Comparison of ENCODE assay signal across 16 cellular contexts in genomic region chr3:72299321-72299802, GRCh38.
DNase-seq lines count a peak whose midpoint lies in the region; ATAC-seq and TF ChIP-seq lines count a peak whose summit lies in the region.
"Had no signal": no experiment of that assay in that cellular context is flagged by ENCODE, and none has a peak within 500 bp of the region (broad histone marks: within the 10 kb centered on the region; RNA-seq: fewer than 3 reads in every experiment).

No MANE protein-coding gene starts in this region.

- no peaks in the 10 kb centered on the region for H3K4me1 Mint-ChIP-seq in activated CD8-positive, alpha-beta T cell treated with anti-CD3 and anti-CD28 coated beads for 36 hours (ENCODE audit: low read depth)
- H3K4me1 Mint-ChIP-seq: activated CD4-positive, alpha-beta T cell treated with anti-CD3 and anti-CD28 coated beads, Interleukin-2, amount 10 ng/mL, durations not matched to agents 24 days and 14 days had no signal

- H3K36me3 ChIP-seq in left ventricle myocardium inferior = no peaks in the 10 kb centered on the region
- H3K36me3 ChIP-seq: BLaER1 had no signal

- H3K27me3 ChIP-seq in left ventricle myocardium inferior (ENCODE audit: low read depth) = no peaks in the 10 kb centered on the region
- H3K27me3 ChIP-seq: BLaER1 had no signal

- H3K27ac ChIP-seq in C4-2B (peak overlapping the region; percentile 92), left ventricle myocardium inferior (replicated peaks) (peak overlapping the region; percentile 56)
- H3K27ac ChIP-seq: BLaER1, KMS-11, psoas muscle had no signal

- in situ Hi-C loops in astrocyte of the cerebellum (cut with HindIII; ENCODE audit: low sequenced_read_pairs) = no loop called here

- POLR2A ChIA-PET in activated CD8-positive, alpha-beta T cell treated with anti-CD3 and anti-CD28 coated beads for 36 hours (lab: Charles Lee) = interaction anchor here (0.7 kb wide), 1 partner anchor 20 kb away, joined by 3 read pairs; no protein-coding TSS in a partner anchor

- no peaks in the 10 kb centered on the region for H3K9me3 Mint-ChIP-seq in activated CD8-positive, alpha-beta T cell treated with anti-CD3 and anti-CD28 coated beads for 36 hours
- H3K9me3 Mint-ChIP-seq: activated T-helper 1 cell treated with anti-CD3 and anti-CD28 coated beads, Interleukin-12 subunit alpha, Interleukin-12 subunit beta, Interleukin-2, Interleukin-4 antibody, amounts not matched to agents 30 ng/mL and 10 ng/mL and 1 ng/mL, durations not matched to agents 14 hours and 24 hours and 36 hours had no signal

- ATAC-seq in activated CD8-positive, alpha-beta T cell treated with anti-CD3 and anti-CD28 coated beads for 36 hours = no peak
- ATAC-seq: stimulated activated naive B cell treated with anti-CD40 and anti-IgM and Interleukin-4, amounts not matched to agents 10 μg/mL and 1 μg/mL and 100 μg/mL, for 72 hours had no signal

- no peak overlapping the region for H3K4me3 ChIP-seq in astrocyte of the cerebellum (ENCODE audit: low read depth, low read length)
- no peak overlapping the region for H3K4me3 ChIP-seq in left ventricle myocardium inferior
- H3K4me3 ChIP-seq: BLaER1, psoas muscle had no signal

- CTCF ChIA-PET in activated CD8-positive, alpha-beta T cell treated with anti-CD3 and anti-CD28 coated beads for 36 hours (lab: Charles Lee) = interaction anchor here (0.6 kb wide), 1 partner anchor 140 kb away, joined by 3 read pairs; no protein-coding TSS in a partner anchor

- no peak overlapping the region for H3K27ac Mint-ChIP-seq in activated CD8-positive, alpha-beta T cell treated with anti-CD3 and anti-CD28 coated beads for 36 hours
- H3K27ac Mint-ChIP-seq: activated CD4-positive, alpha-beta T cell treated with anti-CD3 and anti-CD28 coated beads, Interleukin-2, amount 10 ng/mL, durations not matched to agents 24 days and 14 days; activated T-helper 1 cell treated with anti-CD3 and anti-CD28 coated beads, Interleukin-12 subunit alpha, Interleukin-12 subunit beta, Interleukin-2, Interleukin-4 antibody, amounts not matched to agents 30 ng/mL and 10 ng/mL and 1 ng/mL, durations not matched to agents 14 hours and 24 hours and 36 hours; stimulated activated naive B cell treated with anti-CD40 and anti-IgM and Interleukin-4, amounts not matched to agents 10 μg/mL and 1 μg/mL and 100 μg/mL, for 72 hours had no signal

- intact Hi-C loops in left ventricle myocardium inferior (cut with micrococcal nuclease) = no loop called here
- intact Hi-C loops in activated CD8-positive, alpha-beta T cell treated with anti-CD3 and anti-CD28 coated beads for 36 hours (cut with micrococcal nuclease) = no loop called here

- H3K9me3 ChIP-seq in left ventricle myocardium inferior (replicated peaks) = no peaks in the 10 kb centered on the region
- H3K9me3 ChIP-seq: BLaER1, psoas muscle had no signal

- no peaks in the 10 kb centered on the region for H3K27me3 Mint-ChIP-seq in activated CD8-positive, alpha-beta T cell treated with anti-CD3 and anti-CD28 coated beads for 36 hours
- H3K27me3 Mint-ChIP-seq: activated CD4-positive, alpha-beta T cell treated with anti-CD3 and anti-CD28 coated beads, Interleukin-2, amount 10 ng/mL, durations not matched to agents 24 days and 14 days had no signal

- TF ChIP-seq CTCF in C4-2B (conservative IDR thresholded peaks at IDR 0.05) (no peak), astrocyte of the cerebellum (IDR thresholded peaks at IDR 0.05; ENCODE audit: low read depth, low read length, missing control alignments) (no peak), left ventricle myocardium inferior (IDR thresholded peaks at IDR 0.05; ENCODE audit: borderline replicate concordance) (no peak)
- no peak for TF ChIP-seq CTCF in activated CD8-positive, alpha-beta T cell treated with anti-CD3 and anti-CD28 coated beads for 36 hours (IDR thresholded peaks at IDR 0.05)

- peaks cover 28% of the 10 kb centered on the region for H3K4me1 ChIP-seq in left ventricle myocardium inferior
- H3K4me1 ChIP-seq: BLaER1 had no signal

- no peaks in the 10 kb centered on the region for H3K36me3 Mint-ChIP-seq in activated CD8-positive, alpha-beta T cell treated with anti-CD3 and anti-CD28 coated beads for 36 hours (ENCODE audit: low read depth)
- H3K36me3 Mint-ChIP-seq: stimulated activated naive B cell treated with anti-CD40 and anti-IgM and Interleukin-4, amounts not matched to agents 10 μg/mL and 1 μg/mL and 100 μg/mL, for 72 hours had no signal

- H3K4me3 Mint-ChIP-seq in activated CD8-positive, alpha-beta T cell treated with anti-CD3 and anti-CD28 coated beads for 36 hours = no peak overlapping the region
- H3K4me3 Mint-ChIP-seq: activated CD4-positive, alpha-beta T cell treated with anti-CD3 and anti-CD28 coated beads, Interleukin-2, amount 10 ng/mL, durations not matched to agents 24 days and 14 days; activated T-helper 1 cell treated with anti-CD3 and anti-CD28 coated beads, Interleukin-12 subunit alpha, Interleukin-12 subunit beta, Interleukin-2, Interleukin-4 antibody, amounts not matched to agents 30 ng/mL and 10 ng/mL and 1 ng/mL, durations not matched to agents 14 hours and 24 hours and 36 hours; stimulated activated naive B cell treated with anti-CD40 and anti-IgM and Interleukin-4, amounts not matched to agents 10 μg/mL and 1 μg/mL and 100 μg/mL, for 72 hours had no signal

- DNase-seq in NCI-H1092 (lab: John Stamatoyannopoulos, UW) (peak; percentile 12), astrocyte of the cerebellum (ENCODE audit: low read depth) (peak; percentile 53), left ventricle myocardium inferior (no peak), SHP77 treated with DMSO at 0.1 percent for 48 hours (lab: John Stamatoyannopoulos, UW) (no peak), HT-29 (ENCODE audit: low spot score) (no peak), NCI-H2171 (lab: John Stamatoyannopoulos, UW) (no peak)
- DNase-seq in activated CD8-positive, alpha-beta T cell treated with anti-CD3 and anti-CD28 coated beads for 36 hours = no peak
- DNase-seq: activated CD4-positive, alpha-beta T cell treated with anti-CD3 and anti-CD28 coated beads, Interleukin-2, amount 10 ng/mL, durations not matched to agents 24 days and 14 days; NCI-H1930; stimulated activated CD4-positive, alpha-beta T cell treated with anti-CD3 and anti-CD28 coated beads, Interleukin-2, amount 100 ng/mL, for 48 hours; stimulated activated naive B cell treated with anti-CD40 and anti-IgM and Interleukin-4, amounts not matched to agents 10 μg/mL and 1 μg/mL and 100 μg/mL, for 72 hours had no signal

Comparison
In these comparisons a context has a peak if more than half of its experiments do, and no peak if none do; other contexts are left out.
1. DNase-seq: peak in NCI-H1092 (single experiment) and astrocyte of the cerebellum (single experiment); none in left ventricle myocardium inferior (single experiment), SHP77 treated with DMSO at 0.1 percent for 48 hours (single experiment), HT-29 (single experiment), activated CD8-positive, alpha-beta T cell treated with anti-CD3 and anti-CD28 coated beads for 36 hours (single experiment) and NCI-H2171 (single experiment).